In genomic region chr1:207282496-207283380, GRCh38 we compare ENCODE assay signal across 14 cellular contexts. TPM values are rescaled to one million over a fixed set of nuclear protein-coding genes. Genes with fewer than 3 reads are reported as not detected.
A peak's percentile ranks its signal among the peaks of the same experiment; 100 is the strongest.
DNase-seq lines count a peak whose midpoint lies in the region; ATAC-seq, FAIRE-seq and TF ChIP-seq lines count a peak whose summit lies in the region.
"Had no signal": no experiment of that assay in that cellular context is flagged by ENCODE, and none has a peak within 500 bp of the region (broad histone marks: within the 10 kb centered on the region; RNA-seq: fewer than 3 reads in every experiment).

No MANE protein-coding gene starts in this region.

- no peak for DNase-seq in activated CD4-positive, alpha-beta T cell treated with anti-CD3 and anti-CD28 coated beads, Interleukin-2, amount 10 ng/mL, durations not matched to agents 24 days and 14 days
- DNase-seq in activated CD4-positive, alpha-beta T cell treated with anti-CD3 and anti-CD28 coated beads, Interleukin-2, amount 50 U/mL, for 1 hour = no peak
- peak; percentile 32 for DNase-seq in activated CD8-positive, alpha-beta T cell treated with anti-CD3 and anti-CD28 coated beads for 36 hours
- peak; percentile 18 for DNase-seq in fibroblast of pulmonary artery (ENCODE audit: low read depth)
- DNase-seq in small intestine = peak; percentile 94
- no peak for DNase-seq in WTC11 (ENCODE audit: low spot score)
- DNase-seq: activated CD4-positive, alpha-beta T cell treated with anti-CD3 and anti-CD28 coated beads for 1 hour; aorta; heart left ventricle; NCI-H1417 treated with DMSO at 0.1 percent for 48 hours; stimulated activated CD4-positive, alpha-beta T cell treated with anti-CD3 and anti-CD28 coated beads, Interleukin-4, amount 100 ng/mL, for 4 hours had no signal

- no peak for FAIRE-seq in small intestine (lab: Jason Lieb, UNC)
- FAIRE-seq: GM19239 had no signal

- H3K4me3 Mint-ChIP-seq in activated CD4-positive, alpha-beta T cell treated with anti-CD3 and anti-CD28 coated beads, Interleukin-2, amount 10 ng/mL, durations not matched to agents 24 days and 14 days = peak overlapping the region; percentile 55
- no peak overlapping the region for H3K4me3 Mint-ChIP-seq in activated CD8-positive, alpha-beta T cell treated with anti-CD3 and anti-CD28 coated beads for 36 hours
- no peak overlapping the region for H3K4me3 Mint-ChIP-seq in WTC11

- CTCF ChIA-PET in activated CD8-positive, alpha-beta T cell treated with anti-CD3 and anti-CD28 coated beads for 36 hours (lab: Charles Lee) = interaction anchor here (1.1 kb wide), 1 partner anchor 217 kb away, joined by 3 read pairs; no protein-coding TSS in a partner anchor
- CTCF ChIA-PET in WTC11 (lab: Charles Lee) = no interaction called here

- ATAC-seq in activated CD8-positive, alpha-beta T cell treated with anti-CD3 and anti-CD28 coated beads for 36 hours = no peak
- ATAC-seq in GM19351 (IDR thresholded peaks at IDR 0.05; ENCODE audit: unreplicated experiment) (no peak), GM19328 (IDR thresholded peaks at IDR 0.05; ENCODE audit: unreplicated experiment) (no peak), WTC11 (no peak)

- peak overlapping the region; percentile 84 for H3K27ac Mint-ChIP-seq in activated CD4-positive, alpha-beta T cell treated with anti-CD3 and anti-CD28 coated beads, Interleukin-2, amount 10 ng/mL, durations not matched to agents 24 days and 14 days
- H3K27ac Mint-ChIP-seq in activated CD8-positive, alpha-beta T cell treated with anti-CD3 and anti-CD28 coated beads for 36 hours = peak overlapping the region; percentile 64
- H3K27ac Mint-ChIP-seq in WTC11 = no peak overlapping the region

- peaks cover 3% of the 10 kb centered on the region for H3K36me3 Mint-ChIP-seq in activated CD4-positive, alpha-beta T cell treated with anti-CD3 and anti-CD28 coated beads, Interleukin-2, amount 10 ng/mL, durations not matched to agents 24 days and 14 days (ENCODE audit: low read depth)
- peaks cover 7% of the 10 kb centered on the region for H3K36me3 Mint-ChIP-seq in activated CD8-positive, alpha-beta T cell treated with anti-CD3 and anti-CD28 coated beads for 36 hours (ENCODE audit: low read depth)
- no peaks in the 10 kb centered on the region for H3K36me3 Mint-ChIP-seq in WTC11

- no peak for TF ChIP-seq CTCF in activated CD8-positive, alpha-beta T cell treated with anti-CD3 and anti-CD28 coated beads for 36 hours (IDR thresholded peaks at IDR 0.05)
- TF ChIP-seq CTCF in fibroblast of pulmonary artery (IDR thresholded peaks at IDR 0.05; ENCODE audit: low read length, missing control alignments) (no peak), WTC11 (IDR thresholded peaks at IDR 0.05) (no peak)

- peaks cover 42% of the 10 kb centered on the region for H3K4me1 Mint-ChIP-seq in activated CD4-positive, alpha-beta T cell treated with anti-CD3 and anti-CD28 coated beads, Interleukin-2, amount 10 ng/mL, durations not matched to agents 24 days and 14 days
- peaks cover 48% of the 10 kb centered on the region for H3K4me1 Mint-ChIP-seq in activated CD8-positive, alpha-beta T cell treated with anti-CD3 and anti-CD28 coated beads for 36 hours (ENCODE audit: low read depth)
- peaks cover 13% of the 10 kb centered on the region for H3K4me1 Mint-ChIP-seq in WTC11

- no peaks in the 10 kb centered on the region for H3K36me3 ChIP-seq in small intestine (ENCODE audit: control insufficient read depth in 2 of 2, insufficient read depth in 2 of 2, low read length in 2 of 2)
- H3K36me3 ChIP-seq: heart left ventricle had no signal

- H3K27ac ChIP-seq in small intestine (ENCODE audit: low read depth in 1 of 2, low read length in 1 of 2) = peak overlapping the region; percentile 82 to 89

- POLR2A ChIA-PET in activated CD8-positive, alpha-beta T cell treated with anti-CD3 and anti-CD28 coated beads for 36 hours (lab: Charles Lee) = interaction anchor here (1.1 kb wide), 1 partner anchor 185 kb away, joined by 4 read pairs; no protein-coding TSS in a partner anchor
- POLR2A ChIA-PET in WTC11 (lab: Charles Lee) = no interaction called here

- peaks cover 16% of the 10 kb centered on the region for H3K9me3 Mint-ChIP-seq in activated CD4-positive, alpha-beta T cell treated with anti-CD3 and anti-CD28 coated beads, Interleukin-2, amount 10 ng/mL, durations not matched to agents 24 days and 14 days
- H3K9me3 Mint-ChIP-seq in activated CD8-positive, alpha-beta T cell treated with anti-CD3 and anti-CD28 coated beads for 36 hours = peaks cover 1% of the 10 kb centered on the region
- H3K9me3 Mint-ChIP-seq in WTC11 = no peaks in the 10 kb centered on the region

- peaks cover 4 to 16% of the 10 kb centered on the region in 2 donors for H3K4me1 ChIP-seq in small intestine (ENCODE audit: control insufficient read depth in 2 of 2, insufficient read depth in 1 of 2, low read depth in 1 of 2, low read length in 1 of 2)

- no peaks in the 10 kb centered on the region for H3K27me3 ChIP-seq in small intestine (ENCODE audit: control insufficient read depth in 2 of 2, insufficient read depth in 2 of 2, low read length in 2 of 2)
- H3K27me3 ChIP-seq: heart left ventricle had no signal

- peaks cover 1% of the 10 kb centered on the region for H3K27me3 Mint-ChIP-seq in activated CD4-positive, alpha-beta T cell treated with anti-CD3 and anti-CD28 coated beads, Interleukin-2, amount 10 ng/mL, durations not matched to agents 24 days and 14 days
- H3K27me3 Mint-ChIP-seq in activated CD8-positive, alpha-beta T cell treated with anti-CD3 and anti-CD28 coated beads for 36 hours = no peaks in the 10 kb centered on the region
- no peaks in the 10 kb centered on the region for H3K27me3 Mint-ChIP-seq in WTC11 (ENCODE audit: low read depth)

- WGBS in small intestine, 3 donors = 4 to 37% (median 13%) methylated on average over 2 of the region's 2 CpGs

- intact Hi-C loops in activated CD4-positive, alpha-beta T cell treated with anti-CD3 and anti-CD28 coated beads, Interleukin-2, amount 10 ng/mL, durations not matched to agents 24 days and 14 days (cut with micrococcal nuclease) = loop anchor here (1.0 to 5.0 kb wide), 4 partner anchors 38 to 122 kb away; partner anchors contain the start of gene CD55
- intact Hi-C loops in activated CD8-positive, alpha-beta T cell treated with anti-CD3 and anti-CD28 coated beads for 36 hours (cut with micrococcal nuclease) = no loop called here

- H3K4me3 ChIP-seq in fibroblast of pulmonary artery (replicated peaks; ENCODE audit: low read depth, low read length) (no peak overlapping the region), small intestine (ENCODE audit: low read depth in 1 of 2, low read length in 2 of 2) (no peak overlapping the region)
- H3K4me3 ChIP-seq: heart left ventricle had no signal

- no peaks in the 10 kb centered on the region for H3K9me3 ChIP-seq in small intestine (ENCODE audit: control insufficient read depth, low read depth)
- H3K9me3 ChIP-seq: heart left ventricle had no signal

TF ChIP-seq in WTC11, 78 proteins besides CTCF, POLR2A, EP300 and RAD21:
- TF ChIP-seq USF2 (CRISPR knock-in tag; IDR thresholded peaks at IDR 0.05) (no peak), ZNF396 (CRISPR knock-in tag; IDR thresholded peaks at IDR 0.05; ENCODE audit: borderline replicate concordance) (no peak), ESRRA (CRISPR knock-in tag; IDR thresholded peaks at IDR 0.05; ENCODE audit: borderline replicate concordance) (no peak), FOXP4 (CRISPR knock-in tag; IDR thresholded peaks at IDR 0.05) (no peak), SMAD4 (CRISPR knock-in tag; IDR thresholded peaks at IDR 0.05) (no peak), HMGA2 (CRISPR knock-in tag; IDR thresholded peaks at IDR 0.05) (no peak), ATF2 (CRISPR knock-in tag; IDR thresholded peaks at IDR 0.05; ENCODE audit: borderline replicate concordance, low read depth) (no peak)

RNA-seq across cellular contexts. Expression of gene CD55, which starts 38.7 kb away (rescaled TPM):
- total RNA-seq in activated CD4-positive, alpha-beta T cell treated with anti-CD3 and anti-CD28 coated beads, Interleukin-2, amount 10 ng/mL, durations not matched to agents 24 days and 14 days = 133 and 142 TPM in 2 replicates
- 100 to 1,000 TPM; 100 to 102 TPM for total RNA-seq in activated CD8-positive, alpha-beta T cell treated with anti-CD3 and anti-CD28 coated beads for 36 hours
- 10 to 100 TPM; 24.8 to 60.2 (median 51.9) TPM for polyA plus RNA-seq in small intestine
- total RNA-seq in WTC11 (2021) = 17.2 to 18.8 TPM (median 18.1 TPM) in 3 replicates

Comparison
In these comparisons a context has a peak if more than half of its experiments do, and no peak if none do; other contexts are left out.
1. DNase-seq: peak in activated CD8-positive, alpha-beta T cell treated with anti-CD3 and anti-CD28 coated beads for 36 hours (single experiment), fibroblast of pulmonary artery (single experiment) and small intestine (single experiment); none in activated CD4-positive, alpha-beta T cell treated with anti-CD3 and anti-CD28 coated beads, Interleukin-2, amount 10 ng/mL, durations not matched to agents 24 days and 14 days (single experiment), activated CD4-positive, alpha-beta T cell treated with anti-CD3 and anti-CD28 coated beads, Interleukin-2, amount 50 U/mL, for 1 hour (single experiment) and WTC11 (single experiment).